Comparison of ENCODE assay signal across 8 cellular contexts in the genomic region with DNA sequence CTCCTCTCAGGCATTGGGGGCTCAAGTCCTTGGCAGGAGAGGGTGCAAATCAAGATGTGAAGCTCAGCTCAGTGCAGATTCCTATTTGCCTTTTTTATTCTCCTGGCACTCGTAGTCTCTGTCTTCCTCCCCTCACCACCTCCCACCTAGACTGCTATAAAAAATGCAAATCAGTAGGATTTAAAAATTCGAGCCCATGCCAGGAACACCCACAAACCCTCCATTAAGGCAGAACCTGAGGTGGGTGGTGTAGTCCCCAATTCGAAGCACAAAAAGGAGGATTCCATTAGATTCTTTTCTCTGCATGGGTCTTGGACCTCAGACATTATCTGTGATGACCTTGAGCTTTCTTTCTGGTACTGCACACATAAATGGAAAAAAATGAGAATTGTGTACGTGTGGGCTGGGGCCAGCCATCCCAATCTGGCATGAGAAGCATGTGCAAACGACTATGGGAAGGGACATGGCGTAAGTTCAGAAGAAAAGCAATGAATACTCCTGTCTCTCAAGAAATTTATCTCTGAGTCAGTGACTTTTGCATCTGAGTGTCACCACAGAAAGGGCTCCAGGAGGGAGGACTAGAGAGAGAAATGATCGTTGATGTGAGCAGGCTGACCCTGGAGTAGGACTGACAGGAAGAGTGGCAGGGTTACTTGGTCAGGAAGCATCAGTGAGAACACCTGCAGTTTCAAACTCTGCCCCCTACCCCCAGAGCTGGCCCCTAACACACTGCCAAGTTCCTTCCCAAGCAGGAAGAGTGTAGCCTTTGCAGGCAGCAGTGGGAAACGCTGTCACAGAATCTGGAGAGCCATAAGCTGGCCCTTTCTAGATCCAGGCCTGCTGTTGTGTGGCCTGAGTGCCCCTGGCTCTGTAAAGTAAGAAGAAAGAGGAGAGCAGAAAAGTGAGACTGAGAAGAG. TPM values are rescaled to one million over a fixed set of nuclear protein-coding genes. Genes with fewer than 3 reads are reported as not detected.
DNase-seq lines count a peak whose midpoint lies in the region; ATAC-seq and TF ChIP-seq lines count a peak whose summit lies in the region.

No MANE protein-coding gene starts in this region.

- BruUV-seq in OCI-LY7 (replicated peaks; lab: Mats Ljungman, UMichigan), result no TSS peak

- H3K9me3 ChIP-seq in OCI-LY7 (ENCODE audit: low read length), result no peaks in the 10 kb centered on the region

- intact Hi-C loops in OCI-LY7 (cut with micrococcal nuclease; ENCODE audit: unreplicated experiment), result loop anchor here (5.0 kb wide), 1 partner anchor 230 kb away; no protein-coding TSS in a partner anchor

- CTCF ChIA-PET in OCI-LY7 (lab: Charles Lee; ENCODE audit: unreplicated experiment), result interaction anchor here (0.6 to 1.5 kb wide), 3 partner anchors 10 to 288 kb away, joined by 3 to 4 read pairs (median 3); a partner anchor contains a TSS

- H2AFZ ChIP-seq in OCI-LY7 (ENCODE audit: low read length), result peak overlapping the region; percentile 73; the same call in 1 of the 2 replicates

- peak overlapping the region; percentile 44 for H3K27ac ChIP-seq in OCI-LY7 (ENCODE audit: low read depth, low read length, poor library complexity, severe bottlenecking)

- H3K4me3 ChIP-seq in GM08714 (ENCODE audit: low read length), result peak overlapping the region; percentile 73; the same call in 1 of the 2 replicates
- H3K4me3 ChIP-seq in OCI-LY7 (ENCODE audit: low read depth, low read length, poor library complexity, severe bottlenecking), result peak overlapping the region; percentile 78
- peak overlapping the region; percentile 62 for H3K4me3 ChIP-seq in epithelial cell of proximal tubule (ENCODE audit: low read depth, low read length)

- peak overlapping the region; percentile 48 for H3K27ac Mint-ChIP-seq in progenitor cell of endocrine pancreas

- H3K4me1 Mint-ChIP-seq in progenitor cell of endocrine pancreas (ENCODE audit: low read depth), result peaks cover 11% of the 10 kb centered on the region

- no peaks in the 10 kb centered on the region for H3K9me2 ChIP-seq in OCI-LY7 (ENCODE audit: insufficient read depth, low read length)

- peaks cover 32% of the 10 kb centered on the region for H3K27me3 Mint-ChIP-seq in progenitor cell of endocrine pancreas

- no peak for ATAC-seq in HG02759 (IDR thresholded peaks at IDR 0.05; ENCODE audit: unreplicated experiment)

- POLR2A ChIA-PET in OCI-LY7 (lab: Charles Lee), result interaction anchor here (0.6 to 3.1 kb wide), 10 partner anchors 9 to 566 kb away, joined by 3 to 26 read pairs (median 6); no protein-coding TSS in a partner anchor

- H3K79me2 ChIP-seq in OCI-LY7 (ENCODE audit: insufficient read depth, low read depth, low read length), result no peaks in the 10 kb centered on the region

- no peaks in the 10 kb centered on the region for H4K20me1 ChIP-seq in OCI-LY7 (ENCODE audit: insufficient read depth, low read length)

- peak overlapping the region; percentile 88 for H3K4me2 ChIP-seq in OCI-LY7 (ENCODE audit: low read length)

- TF ChIP-seq CTCF in OCI-LY7 (conservative IDR thresholded peaks at IDR 0.05; ENCODE audit: low read length) (peak; percentile 51; the same call in 1 of the 2 replicates), epithelial cell of proximal tubule (conservative IDR thresholded peaks at IDR 0.05; ENCODE audit: low read depth, low read length) (no peak), progenitor cell of endocrine pancreas (IDR thresholded peaks at IDR 0.05; ENCODE audit: unreplicated experiment) (no peak)

- DNase-seq in OCI-LY7 (ENCODE audit: low spot score), result peak; percentile 63
- no peak for DNase-seq in epithelial cell of proximal tubule (ENCODE audit: low read depth)
- DNase-seq in progenitor cell of endocrine pancreas (ENCODE audit: low spot score, unreplicated experiment), result no peak
- no peak for DNase-seq in KBM-7
- no peak for DNase-seq in NCI-H510A (lab: John Stamatoyannopoulos, UW)
- no peak for DNase-seq in GDM1 (lab: John Stamatoyannopoulos, UW)

- in situ Hi-C loops in KBM-7 (cut with MboI; ENCODE audit: low pct_unique_long_range_greater_than_20kb, low sequenced_read_pairs), result no loop called here

- H3K9me3 Mint-ChIP-seq in progenitor cell of endocrine pancreas (ENCODE audit: low read depth), result no peaks in the 10 kb centered on the region

- H3K36me3 ChIP-seq in OCI-LY7 (ENCODE audit: insufficient read depth, low read length), result no peaks in the 10 kb centered on the region

- peak overlapping the region; percentile 72 for H3K4me3 Mint-ChIP-seq in progenitor cell of endocrine pancreas (ENCODE audit: low read depth)

- no peaks in the 10 kb centered on the region for H3K36me3 Mint-ChIP-seq in progenitor cell of endocrine pancreas (ENCODE audit: insufficient read depth)

- H3K4me1 ChIP-seq in OCI-LY7 (ENCODE audit: insufficient read depth, low read length, poor library complexity, severe bottlenecking), result peaks cover 32% of the 10 kb centered on the region

RNA-seq across cellular contexts. Expression of a gene that starts 1.7 kb away (rescaled TPM):
- total RNA-seq in OCI-LY7 (2014; rRNA removed; shearing (Covaris generic)), result 3.9 and 4.1 TPM in 2 replicates
- total RNA-seq in OCI-LY7 (2022) (10.8 and 12.2 TPM in 2 replicates), epithelial cell of proximal tubule (0.07 and 0.58 TPM in 2 replicates), progenitor cell of endocrine pancreas (4.4 and 5.8 TPM in 2 replicates)

RNA-seq across cellular contexts. Expression of a gene that starts 18.2 kb away (rescaled TPM):
- 28.8 and 32.9 TPM in 2 replicates for total RNA-seq in OCI-LY7 (2014; rRNA removed; shearing (Covaris generic))
- 23.0 and 30.0 TPM in 2 replicates for total RNA-seq in OCI-LY7 (2022)
- total RNA-seq in epithelial cell of proximal tubule, result 24.5 and 31.6 TPM in 2 replicates
- total RNA-seq in progenitor cell of endocrine pancreas, result 18.4 and 18.6 TPM in 2 replicates
